Comparison of ENCODE assay signal across 1 cellular context in the genomic region with DNA sequence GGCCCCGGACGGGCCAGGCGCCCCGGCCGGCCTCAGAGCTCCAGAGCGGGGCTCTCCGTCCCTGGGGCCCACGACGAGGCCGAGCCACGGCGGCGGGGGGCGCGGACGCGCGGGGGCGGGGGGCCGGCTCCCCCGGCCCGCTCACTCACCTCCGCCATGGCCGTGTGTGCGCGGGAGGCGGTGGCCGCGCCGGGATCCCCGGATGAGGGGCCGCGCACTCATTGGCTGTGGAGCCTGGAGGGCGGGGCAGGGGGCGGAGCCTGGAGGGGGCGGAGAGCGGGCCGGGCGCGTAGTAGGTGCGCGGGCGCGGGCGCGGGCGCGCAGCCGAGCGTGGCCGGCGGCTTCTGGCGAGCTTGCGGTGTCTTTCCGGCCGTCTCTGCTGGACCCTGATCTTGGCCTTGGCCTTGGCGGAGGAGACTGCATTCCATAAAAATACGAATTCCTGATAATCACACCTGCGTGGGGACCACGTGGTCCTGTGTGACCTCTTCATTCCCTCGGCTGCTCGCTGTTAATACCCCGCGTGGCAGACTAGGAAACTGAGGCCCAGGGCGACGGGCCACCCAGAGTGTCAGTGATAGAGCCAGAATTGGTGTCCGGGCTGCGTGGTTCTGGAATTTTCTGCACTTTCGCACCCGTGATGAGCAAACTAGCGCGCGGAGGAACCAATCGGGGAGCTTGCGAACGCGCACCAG.
TF ChIP-seq lines count a peak whose summit lies in the region.

A gene with protein sequence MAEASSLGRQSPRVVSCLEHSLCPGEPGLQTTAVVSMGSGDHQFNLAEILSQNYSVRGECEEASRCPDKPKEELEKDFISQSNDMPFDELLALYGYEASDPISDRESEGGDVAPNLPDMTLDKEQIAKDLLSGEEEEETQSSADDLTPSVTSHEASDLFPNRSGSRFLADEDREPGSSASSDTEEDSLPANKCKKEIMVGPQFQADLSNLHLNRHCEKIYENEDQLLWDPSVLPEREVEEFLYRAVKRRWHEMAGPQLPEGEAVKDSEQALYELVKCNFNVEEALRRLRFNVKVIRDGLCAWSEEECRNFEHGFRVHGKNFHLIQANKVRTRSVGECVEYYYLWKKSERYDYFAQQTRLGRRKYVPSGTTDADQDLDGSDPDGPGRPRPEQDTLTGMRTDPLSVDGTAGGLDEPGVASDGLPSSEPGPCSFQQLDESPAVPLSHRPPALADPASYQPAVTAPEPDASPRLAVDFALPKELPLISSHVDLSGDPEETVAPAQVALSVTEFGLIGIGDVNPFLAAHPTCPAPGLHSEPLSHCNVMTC (minus strand): TSS at position 172 of the 695 bp plus-strand sequence. CDS start 14 bp downstream, at position 158.

TF ChIP-seq in HepG2, 621 proteins besides CTCF, POLR2A, EP300 and RAD21 (continued from another document and continues in another):
- 0 out of 2 replicates have a peak, but pooled peaks have one; percentile 8 for TF ChIP-seq ARID5B (CRISPR knock-in tag; IDR thresholded peaks at IDR 0.05)
- peak; percentile 42; the same call in 1 of the 2 replicates for TF ChIP-seq MED13 (CRISPR knock-in tag; IDR thresholded peaks at IDR 0.05)
- 0 out of 2 replicates have a peak, but pooled peaks have one; percentile 27 for TF ChIP-seq MED1 (CRISPR knock-in tag; IDR thresholded peaks at IDR 0.05)
- peak; percentile 64 for TF ChIP-seq RXRA (CRISPR knock-in tag; IDR thresholded peaks at IDR 0.05)
- no peak for TF ChIP-seq TBP (CRISPR knock-in tag; IDR thresholded peaks at IDR 0.05)
- no peak for TF ChIP-seq TIGD3 (CRISPR knock-in tag; IDR thresholded peaks at IDR 0.05; ENCODE audit: borderline replicate concordance)
- TF ChIP-seq ZNF574 (CRISPR knock-in tag; IDR thresholded peaks at IDR 0.05), result no peak
- no peak for TF ChIP-seq ZNF737 (CRISPR knock-in tag; IDR thresholded peaks at IDR 0.05; ENCODE audit: borderline replicate concordance)
- 0 out of 2 replicates have a peak, but pooled peaks have one; percentile 21 for TF ChIP-seq KLF12 (CRISPR knock-in tag; IDR thresholded peaks at IDR 0.05; ENCODE audit: borderline replicate concordance)
- no peak for TF ChIP-seq SP1 (IDR thresholded peaks at IDR 0.05)
- TF ChIP-seq SP1 (CRISPR knock-in tag; IDR thresholded peaks at IDR 0.05), result peak; percentile 92
- peak; percentile 42; the same call in 1 of the 2 replicates for TF ChIP-seq TARDBP (CRISPR knock-in tag; IDR thresholded peaks at IDR 0.05)
- TF ChIP-seq, protein P1, sequence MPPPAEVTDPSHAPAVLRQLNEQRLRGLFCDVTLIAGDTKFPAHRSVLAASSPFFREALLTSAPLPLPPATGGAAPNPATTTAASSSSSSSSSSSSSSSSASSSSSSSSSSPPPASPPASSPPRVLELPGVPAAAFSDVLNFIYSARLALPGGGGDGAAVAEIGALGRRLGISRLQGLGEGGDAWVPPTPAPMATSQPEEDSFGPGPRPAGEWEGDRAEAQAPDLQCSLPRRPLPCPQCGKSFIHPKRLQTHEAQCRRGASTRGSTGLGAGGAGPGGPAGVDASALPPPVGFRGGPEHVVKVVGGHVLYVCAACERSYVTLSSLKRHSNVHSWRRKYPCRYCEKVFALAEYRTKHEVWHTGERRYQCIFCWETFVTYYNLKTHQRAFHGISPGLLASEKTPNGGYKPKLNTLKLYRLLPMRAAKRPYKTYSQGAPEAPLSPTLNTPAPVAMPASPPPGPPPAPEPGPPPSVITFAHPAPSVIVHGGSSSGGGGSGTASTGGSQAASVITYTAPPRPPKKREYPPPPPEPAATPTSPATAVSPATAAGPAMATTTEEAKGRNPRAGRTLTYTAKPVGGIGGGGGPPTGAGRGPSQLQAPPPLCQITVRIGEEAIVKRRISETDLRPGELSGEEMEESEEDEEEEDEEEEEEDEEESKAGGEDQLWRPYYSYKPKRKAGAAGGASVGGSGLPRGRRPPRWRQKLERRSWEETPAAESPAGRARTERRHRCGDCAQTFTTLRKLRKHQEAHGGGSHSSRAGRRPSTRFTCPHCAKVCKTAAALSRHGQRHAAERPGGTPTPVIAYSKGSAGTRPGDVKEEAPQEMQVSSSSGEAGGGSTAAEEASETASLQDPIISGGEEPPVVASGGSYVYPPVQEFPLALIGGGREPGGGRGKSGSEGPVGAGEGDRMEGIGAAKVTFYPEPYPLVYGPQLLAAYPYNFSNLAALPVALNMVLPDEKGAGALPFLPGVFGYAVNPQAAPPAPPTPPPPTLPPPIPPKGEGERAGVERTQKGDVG (CRISPR knock-in tag; IDR thresholded peaks at IDR 0.05; ENCODE audit: borderline replicate concordance), result 0 out of 2 replicates have a peak, but pooled peaks have one; percentile 55
- peak; percentile 23; the same call in 1 of the 2 replicates for TF ChIP-seq TAF1 (CRISPR knock-in tag; IDR thresholded peaks at IDR 0.05)
- no peak for TF ChIP-seq ZBTB37 (CRISPR knock-in tag; IDR thresholded peaks at IDR 0.05)
- TF ChIP-seq PHF8 (CRISPR knock-in tag; IDR thresholded peaks at IDR 0.05), result peak; percentile 27; the same call in 1 of the 2 replicates
- TF ChIP-seq RXRB (CRISPR knock-in tag; IDR thresholded peaks at IDR 0.05; ENCODE audit: borderline replicate concordance), result no peak
- TF ChIP-seq TEAD3 (CRISPR knock-in tag; optimal IDR thresholded peaks at IDR 0.05; ENCODE audit: borderline replicate concordance), result peak; percentile 34
- TF ChIP-seq THAP11 (CRISPR knock-in tag; IDR thresholded peaks at IDR 0.05), result peak; percentile 67
- TF ChIP-seq TFDP1 (CRISPR knock-in tag; IDR thresholded peaks at IDR 0.05; ENCODE audit: borderline replicate concordance), result peak; percentile 52; the same call in 1 of the 2 replicates
- peak; percentile 18 for TF ChIP-seq MED8 (CRISPR knock-in tag; IDR thresholded peaks at IDR 0.05; ENCODE audit: insufficient replicate concordance)
- TF ChIP-seq BCL6 (CRISPR knock-in tag; IDR thresholded peaks at IDR 0.05), result 0 out of 2 replicates have a peak, but pooled peaks have one; percentile 30
- peak; percentile 92 for TF ChIP-seq ZBTB38 (CRISPR knock-in tag; IDR thresholded peaks at IDR 0.05)
- TF ChIP-seq HIVEP1 (CRISPR knock-in tag; IDR thresholded peaks at IDR 0.05), result peak; percentile 54
- TF ChIP-seq HOXA3 (CRISPR knock-in tag; IDR thresholded peaks at IDR 0.05), result peak; percentile 57; the same call in 1 of the 2 replicates
- peak; percentile 21; the same call in 1 of the 2 replicates for TF ChIP-seq ZNF280B (CRISPR knock-in tag; IDR thresholded peaks at IDR 0.05; ENCODE audit: borderline replicate concordance)
- TF ChIP-seq NFYC (CRISPR knock-in tag; IDR thresholded peaks at IDR 0.05), result peak; percentile 79
- TF ChIP-seq SRY (CRISPR knock-in tag; IDR thresholded peaks at IDR 0.05), result 0 out of 2 replicates have a peak, but pooled peaks have one; percentile 52
- TF ChIP-seq, protein P2, sequence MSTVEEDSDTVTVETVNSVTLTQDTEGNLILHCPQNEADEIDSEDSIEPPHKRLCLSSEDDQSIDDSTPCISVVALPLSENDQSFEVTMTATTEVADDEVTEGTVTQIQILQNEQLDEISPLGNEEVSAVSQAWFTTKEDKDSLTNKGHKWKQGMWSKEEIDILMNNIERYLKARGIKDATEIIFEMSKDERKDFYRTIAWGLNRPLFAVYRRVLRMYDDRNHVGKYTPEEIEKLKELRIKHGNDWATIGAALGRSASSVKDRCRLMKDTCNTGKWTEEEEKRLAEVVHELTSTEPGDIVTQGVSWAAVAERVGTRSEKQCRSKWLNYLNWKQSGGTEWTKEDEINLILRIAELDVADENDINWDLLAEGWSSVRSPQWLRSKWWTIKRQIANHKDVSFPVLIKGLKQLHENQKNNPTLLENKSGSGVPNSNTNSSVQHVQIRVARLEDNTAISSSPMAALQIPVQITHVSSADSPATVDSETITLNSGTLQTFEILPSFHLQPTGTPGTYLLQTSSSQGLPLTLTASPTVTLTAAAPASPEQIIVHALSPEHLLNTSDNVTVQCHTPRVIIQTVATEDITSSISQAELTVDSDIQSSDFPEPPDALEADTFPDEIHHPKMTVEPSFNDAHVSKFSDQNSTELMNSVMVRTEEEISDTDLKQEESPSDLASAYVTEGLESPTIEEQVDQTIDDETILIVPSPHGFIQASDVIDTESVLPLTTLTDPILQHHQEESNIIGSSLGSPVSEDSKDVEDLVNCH (CRISPR knock-in tag; IDR thresholded peaks at IDR 0.05), result peak; percentile 97; the same call in 1 of the 2 replicates
- TF ChIP-seq ZKSCAN1 (IDR thresholded peaks at IDR 0.05; ENCODE audit: low read length), result peak; percentile 99
